18 cellular contexts compared by ENCODE assay signal in genomic region chr18:2914185-2914584, GRCh38.
DNase-seq lines count a peak whose midpoint lies in the region; ATAC-seq and TF ChIP-seq lines count a peak whose summit lies in the region.
"Had no signal": no experiment of that assay in that cellular context is flagged by ENCODE, and none has a peak within 500 bp of the region (broad histone marks: within the 10 kb centered on the region; RNA-seq: fewer than 3 reads in every experiment).

No MANE protein-coding gene starts in this region.

- no peaks in the 10 kb centered on the region for H3K9me3 ChIP-seq in cardiac muscle cell (ENCODE audit: low read depth)
- no peaks in the 10 kb centered on the region for H3K9me3 ChIP-seq in upper lobe of right lung
- H3K9me3 ChIP-seq: Peyer's patch, tibial nerve had no signal

- H3K36me3 ChIP-seq in cardiac muscle cell: peaks cover 49% of the 10 kb centered on the region
- peaks cover 84% of the 10 kb centered on the region for H3K36me3 ChIP-seq in upper lobe of right lung

- no peaks in the 10 kb centered on the region for H3K27me3 Mint-ChIP-seq in activated T-cell treated with anti-CD3 and anti-CD28 coated beads, Interleukin-2, amount 50 U/mL, for 24 hours
- H3K27me3 Mint-ChIP-seq in osteocyte (ENCODE audit: unreplicated experiment): no peaks in the 10 kb centered on the region
- H3K27me3 Mint-ChIP-seq: activated CD4-positive, alpha-beta T cell treated with anti-CD3 and anti-CD28 coated beads for 36 hours; activated naive CD4-positive, alpha-beta T cell treated with anti-CD3 and anti-CD28 coated beads, Interleukin-2, amount 50 U/mL, for 24 hours had no signal

- no peak for ATAC-seq in upper lobe of right lung
- ATAC-seq: activated CD4-positive, alpha-beta T cell treated with anti-CD3 and anti-CD28 coated beads for 36 hours had no signal

- H3K9me3 Mint-ChIP-seq in activated T-cell treated with anti-CD3 and anti-CD28 coated beads, Interleukin-2, amount 50 U/mL, for 24 hours: no peaks in the 10 kb centered on the region
- H3K9me3 Mint-ChIP-seq in osteocyte (ENCODE audit: unreplicated experiment): no peaks in the 10 kb centered on the region
- H3K9me3 Mint-ChIP-seq: activated naive CD4-positive, alpha-beta T cell treated with anti-CD3 and anti-CD28 coated beads, Interleukin-2, amount 50 U/mL, for 24 hours; mesothelial cell of epicardium had no signal

- H3K27me3 ChIP-seq in cardiac muscle cell (no peaks in the 10 kb centered on the region), upper lobe of right lung (no peaks in the 10 kb centered on the region)
- H3K27me3 ChIP-seq: Peyer's patch, tibial nerve had no signal

- peak overlapping the region; percentile 72 for H3K27ac ChIP-seq in cardiac muscle cell
- no peak overlapping the region for H3K27ac ChIP-seq in upper lobe of right lung
- H3K27ac ChIP-seq: C4-2B, Peyer's patch, tibial nerve had no signal

- TF ChIP-seq CTCF in cardiac muscle cell (IDR thresholded peaks at IDR 0.05; ENCODE audit: low read depth, low read length) (no peak), osteocyte (IDR thresholded peaks at IDR 0.05) (no peak), upper lobe of right lung (IDR thresholded peaks at IDR 0.05) (no peak)

- peak overlapping the region; percentile 67 for H3K27ac Mint-ChIP-seq in activated T-cell treated with anti-CD3 and anti-CD28 coated beads, Interleukin-2, amount 50 U/mL, for 24 hours
- peak overlapping the region; percentile 4 for H3K27ac Mint-ChIP-seq in osteocyte (ENCODE audit: unreplicated experiment)
- H3K27ac Mint-ChIP-seq: activated naive CD4-positive, alpha-beta T cell treated with anti-CD3 and anti-CD28 coated beads, Interleukin-2, amount 50 U/mL, for 24 hours; mesothelial cell of epicardium had no signal

- H3K4me1 ChIP-seq in cardiac muscle cell (ENCODE audit: low read depth): no peaks in the 10 kb centered on the region
- peaks cover 19% of the 10 kb centered on the region for H3K4me1 ChIP-seq in upper lobe of right lung

- DNase-seq in activated T-cell treated with anti-CD3 and anti-CD28 coated beads, Interleukin-2, amount 50 U/mL, for 24 hours: no peak
- DNase-seq in activated T-cell treated with anti-CD3 and anti-CD28 coated beads for 4 hours: no peak
- peak in 1 of 2 donors; percentile 29 for DNase-seq in cardiac muscle cell (ENCODE audit: low read depth in 1 of 2, low spot score in 1 of 2)
- DNase-seq in osteocyte (ENCODE audit: extremely low spot score, unreplicated experiment): peak; percentile 32
- peak; percentile 38 for DNase-seq in ureter (ENCODE audit: low spot score)
- no peak for DNase-seq in CD1c-positive myeloid dendritic cell (ENCODE audit: extremely low spot score)
- no peak for DNase-seq in upper lobe of right lung
- DNase-seq in NCI-H128 (lab: John Stamatoyannopoulos, UW; ENCODE audit: unreplicated experiment): no peak
- DNase-seq: activated CD4-positive, alpha-beta T cell treated with anti-CD3 and anti-CD28 coated beads for 36 hours; activated CD8-positive, alpha-beta memory T cell treated with anti-CD3 and anti-CD28 coated beads, Interleukin-2, amount 50 U/mL, for 4 hours; DMS153; KBM-7; NCI-H1092 treated with DMSO at 0.1 percent for 48 hours had no signal

- intact Hi-C loops in upper lobe of right lung (cut with DNase I): no loop called here

- H3K4me3 ChIP-seq in cardiac muscle cell: no peak overlapping the region
- no peak overlapping the region for H3K4me3 ChIP-seq in upper lobe of right lung
- H3K4me3 ChIP-seq: Peyer's patch, tibial nerve had no signal

- H3K36me3 Mint-ChIP-seq in activated T-cell treated with anti-CD3 and anti-CD28 coated beads, Interleukin-2, amount 50 U/mL, for 24 hours (ENCODE audit: low read depth): peaks cover 96% of the 10 kb centered on the region
- peaks cover 17% of the 10 kb centered on the region for H3K36me3 Mint-ChIP-seq in osteocyte (ENCODE audit: unreplicated experiment)

- H3K4me3 Mint-ChIP-seq in activated T-cell treated with anti-CD3 and anti-CD28 coated beads, Interleukin-2, amount 50 U/mL, for 24 hours: no peak overlapping the region
- H3K4me3 Mint-ChIP-seq in osteocyte (ENCODE audit: unreplicated experiment): no peak overlapping the region
- H3K4me3 Mint-ChIP-seq: activated CD4-positive, alpha-beta T cell treated with anti-CD3 and anti-CD28 coated beads for 36 hours; activated naive CD4-positive, alpha-beta T cell treated with anti-CD3 and anti-CD28 coated beads, Interleukin-2, amount 50 U/mL, for 24 hours; mesothelial cell of epicardium had no signal

- peaks cover 20% of the 10 kb centered on the region for H3K4me1 Mint-ChIP-seq in activated T-cell treated with anti-CD3 and anti-CD28 coated beads, Interleukin-2, amount 50 U/mL, for 24 hours (ENCODE audit: low read depth)
- peaks cover 4% of the 10 kb centered on the region for H3K4me1 Mint-ChIP-seq in osteocyte (ENCODE audit: unreplicated experiment)
- H3K4me1 Mint-ChIP-seq: mesothelial cell of epicardium had no signal

Comparison
In these comparisons a context has a peak if more than half of its experiments do, and no peak if none do; other contexts are left out.
1. DNase-seq: peak in osteocyte (single experiment) and ureter (single experiment); none in activated T-cell treated with anti-CD3 and anti-CD28 coated beads, Interleukin-2, amount 50 U/mL, for 24 hours (single experiment), activated T-cell treated with anti-CD3 and anti-CD28 coated beads for 4 hours (single experiment), CD1c-positive myeloid dendritic cell (single experiment), upper lobe of right lung (single experiment) and NCI-H128 (single experiment).